1 cellular context compared by ENCODE assay signal in the genomic region with DNA sequence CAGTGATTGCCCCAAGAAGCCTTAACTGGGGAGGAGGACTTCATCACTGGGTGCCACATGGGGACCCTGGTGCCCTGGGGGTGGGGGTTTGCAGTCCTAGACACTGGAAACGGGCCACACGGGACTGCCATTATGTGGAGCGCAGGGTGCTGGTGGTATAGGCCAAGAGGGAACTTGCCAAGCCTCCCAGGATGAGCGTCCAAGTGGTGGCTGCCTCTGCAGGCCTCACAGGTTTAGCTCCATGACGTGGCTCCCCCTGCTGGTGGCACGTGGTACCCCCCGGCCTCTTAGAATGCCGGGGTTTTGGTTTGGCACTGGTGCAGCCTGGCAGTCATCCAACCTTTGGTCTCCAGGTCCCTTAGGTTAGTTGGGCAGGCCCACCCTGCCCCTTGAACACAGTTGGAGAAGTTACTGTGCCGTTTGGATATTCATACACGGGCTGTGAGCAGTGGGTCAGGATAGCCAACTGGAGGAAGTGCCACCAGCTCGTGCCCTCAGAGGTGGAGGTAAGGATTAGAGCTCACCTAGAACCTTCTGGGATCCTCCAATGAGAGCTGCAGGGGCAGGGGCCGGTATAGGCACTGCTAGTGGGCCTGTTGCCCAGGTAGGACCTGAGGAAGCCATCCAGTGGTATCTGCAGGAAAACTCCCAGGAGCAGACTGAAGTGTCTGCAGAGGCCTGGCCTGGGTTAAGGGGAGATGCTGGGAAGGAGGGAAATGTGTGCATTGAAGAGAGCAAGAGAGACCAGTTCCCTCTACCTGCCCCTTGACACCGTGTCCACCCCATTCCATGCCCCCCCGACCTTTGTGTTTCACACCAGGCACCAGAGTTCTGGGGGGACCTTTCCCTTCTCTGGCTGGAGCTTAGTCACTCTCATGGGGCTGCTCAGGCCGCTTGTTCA.
TF ChIP-seq lines count a peak whose summit lies in the region.

No MANE protein-coding gene starts in this region.

TF ChIP-seq in HepG2, 621 proteins besides CTCF, POLR2A, EP300 and RAD21 (continued from another document and continues in another):
- TF ChIP-seq, protein P1, sequence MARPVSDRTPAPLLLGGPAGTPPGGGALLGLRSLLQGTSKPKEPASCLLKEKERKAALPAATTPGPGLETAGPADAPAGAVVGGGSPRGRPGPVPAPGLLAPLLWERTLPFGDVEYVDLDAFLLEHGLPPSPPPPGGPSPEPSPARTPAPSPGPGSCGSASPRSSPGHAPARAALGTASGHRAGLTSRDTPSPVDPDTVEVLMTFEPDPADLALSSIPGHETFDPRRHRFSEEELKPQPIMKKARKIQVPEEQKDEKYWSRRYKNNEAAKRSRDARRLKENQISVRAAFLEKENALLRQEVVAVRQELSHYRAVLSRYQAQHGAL (CRISPR knock-in tag; IDR thresholded peaks at IDR 0.05; ENCODE audit: not compliant biosample characterization) = no peak
- peak; percentile 73; the same call in 1 of the 3 replicates for TF ChIP-seq MXI1 (IDR thresholded peaks at IDR 0.05; ENCODE audit: borderline replicate concordance, low read depth, low read length)
- TF ChIP-seq HMGA1 (CRISPR knock-in tag; conservative IDR thresholded peaks at IDR 0.05) = no peak
- TF ChIP-seq ZKSCAN8 (CRISPR knock-in tag; IDR thresholded peaks at IDR 0.05; ENCODE audit: borderline replicate concordance) = peak; percentile 47; the same call in 1 of the 2 replicates
- peak; percentile 69; the same call in 1 of the 2 replicates for TF ChIP-seq MXD4 (CRISPR knock-in tag; IDR thresholded peaks at IDR 0.05)
- TF ChIP-seq KLF6 (CRISPR knock-in tag; IDR thresholded peaks at IDR 0.05) = peak; percentile 61; the same call in 1 of the 2 replicates
- peak; percentile 41; the same call in 1 of the 2 replicates for TF ChIP-seq ZNF12 (CRISPR knock-in tag; IDR thresholded peaks at IDR 0.05)
- no peak for TF ChIP-seq ZSCAN12 (CRISPR knock-in tag; IDR thresholded peaks at IDR 0.05)
- TF ChIP-seq, protein P2, sequence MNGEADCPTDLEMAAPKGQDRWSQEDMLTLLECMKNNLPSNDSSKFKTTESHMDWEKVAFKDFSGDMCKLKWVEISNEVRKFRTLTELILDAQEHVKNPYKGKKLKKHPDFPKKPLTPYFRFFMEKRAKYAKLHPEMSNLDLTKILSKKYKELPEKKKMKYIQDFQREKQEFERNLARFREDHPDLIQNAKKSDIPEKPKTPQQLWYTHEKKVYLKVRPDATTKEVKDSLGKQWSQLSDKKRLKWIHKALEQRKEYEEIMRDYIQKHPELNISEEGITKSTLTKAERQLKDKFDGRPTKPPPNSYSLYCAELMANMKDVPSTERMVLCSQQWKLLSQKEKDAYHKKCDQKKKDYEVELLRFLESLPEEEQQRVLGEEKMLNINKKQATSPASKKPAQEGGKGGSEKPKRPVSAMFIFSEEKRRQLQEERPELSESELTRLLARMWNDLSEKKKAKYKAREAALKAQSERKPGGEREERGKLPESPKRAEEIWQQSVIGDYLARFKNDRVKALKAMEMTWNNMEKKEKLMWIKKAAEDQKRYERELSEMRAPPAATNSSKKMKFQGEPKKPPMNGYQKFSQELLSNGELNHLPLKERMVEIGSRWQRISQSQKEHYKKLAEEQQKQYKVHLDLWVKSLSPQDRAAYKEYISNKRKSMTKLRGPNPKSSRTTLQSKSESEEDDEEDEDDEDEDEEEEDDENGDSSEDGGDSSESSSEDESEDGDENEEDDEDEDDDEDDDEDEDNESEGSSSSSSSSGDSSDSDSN (CRISPR knock-in tag; IDR thresholded peaks at IDR 0.05) = peak; percentile 80
- TF ChIP-seq GATAD2A (CRISPR knock-in tag; IDR thresholded peaks at IDR 0.05) = peak; percentile 77
- peak; percentile 45; the same call in 1 of the 2 replicates for TF ChIP-seq BCL6 (CRISPR knock-in tag; IDR thresholded peaks at IDR 0.05)
- peak; percentile 73 for TF ChIP-seq CREB1 (IDR thresholded peaks at IDR 0.05)
- no peak for TF ChIP-seq CREB1 (CRISPR knock-in tag; IDR thresholded peaks at IDR 0.05)
- peak; percentile 79; the same call in 1 of the 2 replicates for TF ChIP-seq EED (CRISPR knock-in tag; IDR thresholded peaks at IDR 0.05)
- TF ChIP-seq POLR2AphosphoS2 (IDR thresholded peaks at IDR 0.05; ENCODE audit: low read depth, low read length) = peak; percentile 96
- peak; percentile 33 for TF ChIP-seq NFYC (CRISPR knock-in tag; IDR thresholded peaks at IDR 0.05)
- 0 out of 2 replicates have a peak, but pooled peaks have one; percentile 6 for TF ChIP-seq ZNF749 (CRISPR knock-in tag; IDR thresholded peaks at IDR 0.05; ENCODE audit: borderline replicate concordance)
- TF ChIP-seq, protein P3, sequence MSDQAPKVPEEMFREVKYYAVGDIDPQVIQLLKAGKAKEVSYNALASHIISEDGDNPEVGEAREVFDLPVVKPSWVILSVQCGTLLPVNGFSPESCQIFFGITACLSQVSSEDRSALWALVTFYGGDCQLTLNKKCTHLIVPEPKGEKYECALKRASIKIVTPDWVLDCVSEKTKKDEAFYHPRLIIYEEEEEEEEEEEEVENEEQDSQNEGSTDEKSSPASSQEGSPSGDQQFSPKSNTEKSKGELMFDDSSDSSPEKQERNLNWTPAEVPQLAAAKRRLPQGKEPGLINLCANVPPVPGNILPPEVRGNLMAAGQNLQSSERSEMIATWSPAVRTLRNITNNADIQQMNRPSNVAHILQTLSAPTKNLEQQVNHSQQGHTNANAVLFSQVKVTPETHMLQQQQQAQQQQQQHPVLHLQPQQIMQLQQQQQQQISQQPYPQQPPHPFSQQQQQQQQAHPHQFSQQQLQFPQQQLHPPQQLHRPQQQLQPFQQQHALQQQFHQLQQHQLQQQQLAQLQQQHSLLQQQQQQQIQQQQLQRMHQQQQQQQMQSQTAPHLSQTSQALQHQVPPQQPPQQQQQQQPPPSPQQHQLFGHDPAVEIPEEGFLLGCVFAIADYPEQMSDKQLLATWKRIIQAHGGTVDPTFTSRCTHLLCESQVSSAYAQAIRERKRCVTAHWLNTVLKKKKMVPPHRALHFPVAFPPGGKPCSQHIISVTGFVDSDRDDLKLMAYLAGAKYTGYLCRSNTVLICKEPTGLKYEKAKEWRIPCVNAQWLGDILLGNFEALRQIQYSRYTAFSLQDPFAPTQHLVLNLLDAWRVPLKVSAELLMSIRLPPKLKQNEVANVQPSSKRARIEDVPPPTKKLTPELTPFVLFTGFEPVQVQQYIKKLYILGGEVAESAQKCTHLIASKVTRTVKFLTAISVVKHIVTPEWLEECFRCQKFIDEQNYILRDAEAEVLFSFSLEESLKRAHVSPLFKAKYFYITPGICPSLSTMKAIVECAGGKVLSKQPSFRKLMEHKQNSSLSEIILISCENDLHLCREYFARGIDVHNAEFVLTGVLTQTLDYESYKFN (CRISPR knock-in tag; conservative IDR thresholded peaks at IDR 0.05) = 0 out of 2 replicates have a peak, but pooled peaks have one; percentile 7
- peak; percentile 91 for TF ChIP-seq HNRNPH1 (optimal IDR thresholded peaks at IDR 0.05; ENCODE audit: low read depth, low read length)
- TF ChIP-seq ZNF205 (CRISPR knock-in tag; IDR thresholded peaks at IDR 0.05) = peak; percentile 83
- TF ChIP-seq, protein P4, sequence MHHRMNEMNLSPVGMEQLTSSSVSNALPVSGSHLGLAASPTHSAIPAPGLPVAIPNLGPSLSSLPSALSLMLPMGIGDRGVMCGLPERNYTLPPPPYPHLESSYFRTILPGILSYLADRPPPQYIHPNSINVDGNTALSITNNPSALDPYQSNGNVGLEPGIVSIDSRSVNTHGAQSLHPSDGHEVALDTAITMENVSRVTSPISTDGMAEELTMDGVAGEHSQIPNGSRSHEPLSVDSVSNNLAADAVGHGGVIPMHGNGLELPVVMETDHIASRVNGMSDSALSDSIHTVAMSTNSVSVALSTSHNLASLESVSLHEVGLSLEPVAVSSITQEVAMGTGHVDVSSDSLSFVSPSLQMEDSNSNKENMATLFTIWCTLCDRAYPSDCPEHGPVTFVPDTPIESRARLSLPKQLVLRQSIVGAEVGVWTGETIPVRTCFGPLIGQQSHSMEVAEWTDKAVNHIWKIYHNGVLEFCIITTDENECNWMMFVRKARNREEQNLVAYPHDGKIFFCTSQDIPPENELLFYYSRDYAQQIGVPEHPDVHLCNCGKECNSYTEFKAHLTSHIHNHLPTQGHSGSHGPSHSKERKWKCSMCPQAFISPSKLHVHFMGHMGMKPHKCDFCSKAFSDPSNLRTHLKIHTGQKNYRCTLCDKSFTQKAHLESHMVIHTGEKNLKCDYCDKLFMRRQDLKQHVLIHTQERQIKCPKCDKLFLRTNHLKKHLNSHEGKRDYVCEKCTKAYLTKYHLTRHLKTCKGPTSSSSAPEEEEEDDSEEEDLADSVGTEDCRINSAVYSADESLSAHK (CRISPR knock-in tag; IDR thresholded peaks at IDR 0.05; ENCODE audit: borderline replicate concordance) = no peak
- no peak for TF ChIP-seq HOXA7 (CRISPR knock-in tag; IDR thresholded peaks at IDR 0.05)
- 0 out of 2 replicates have a peak, but pooled peaks have one; percentile 58 for TF ChIP-seq SRY (CRISPR knock-in tag; IDR thresholded peaks at IDR 0.05)
- TF ChIP-seq, protein P5, sequence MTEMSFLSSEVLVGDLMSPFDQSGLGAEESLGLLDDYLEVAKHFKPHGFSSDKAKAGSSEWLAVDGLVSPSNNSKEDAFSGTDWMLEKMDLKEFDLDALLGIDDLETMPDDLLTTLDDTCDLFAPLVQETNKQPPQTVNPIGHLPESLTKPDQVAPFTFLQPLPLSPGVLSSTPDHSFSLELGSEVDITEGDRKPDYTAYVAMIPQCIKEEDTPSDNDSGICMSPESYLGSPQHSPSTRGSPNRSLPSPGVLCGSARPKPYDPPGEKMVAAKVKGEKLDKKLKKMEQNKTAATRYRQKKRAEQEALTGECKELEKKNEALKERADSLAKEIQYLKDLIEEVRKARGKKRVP (CRISPR knock-in tag; IDR thresholded peaks at IDR 0.05) = peak in 1 of 2 experiments; percentile 63; a peak in 2 of 4 replicates
- TF ChIP-seq YEATS4 (CRISPR knock-in tag; IDR thresholded peaks at IDR 0.05; ENCODE audit: borderline replicate concordance) = 0 out of 2 replicates have a peak, but pooled peaks have one; percentile 22
- 0 out of 2 replicates have a peak, but pooled peaks have one; percentile 25 for TF ChIP-seq ZNF260 (CRISPR knock-in tag; IDR thresholded peaks at IDR 0.05; ENCODE audit: borderline replicate concordance, low read depth)
- TF ChIP-seq, protein P6, sequence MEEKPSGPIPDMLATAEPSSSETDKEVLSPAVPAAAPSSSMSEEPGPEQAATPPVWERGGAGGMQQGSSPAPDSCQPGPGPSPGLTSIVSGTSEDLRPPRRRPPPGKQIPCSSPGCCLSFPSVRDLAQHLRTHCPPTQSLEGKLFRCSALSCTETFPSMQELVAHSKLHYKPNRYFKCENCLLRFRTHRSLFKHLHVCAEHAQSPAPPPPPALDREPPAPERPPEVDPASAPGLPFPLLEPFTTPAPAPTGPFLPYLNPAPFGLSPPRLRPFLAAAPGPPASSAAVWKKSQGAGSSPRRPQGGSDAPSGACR (CRISPR knock-in tag; IDR thresholded peaks at IDR 0.05) = 0 out of 2 replicates have a peak, but pooled peaks have one; percentile 48
- TF ChIP-seq, protein P7, sequence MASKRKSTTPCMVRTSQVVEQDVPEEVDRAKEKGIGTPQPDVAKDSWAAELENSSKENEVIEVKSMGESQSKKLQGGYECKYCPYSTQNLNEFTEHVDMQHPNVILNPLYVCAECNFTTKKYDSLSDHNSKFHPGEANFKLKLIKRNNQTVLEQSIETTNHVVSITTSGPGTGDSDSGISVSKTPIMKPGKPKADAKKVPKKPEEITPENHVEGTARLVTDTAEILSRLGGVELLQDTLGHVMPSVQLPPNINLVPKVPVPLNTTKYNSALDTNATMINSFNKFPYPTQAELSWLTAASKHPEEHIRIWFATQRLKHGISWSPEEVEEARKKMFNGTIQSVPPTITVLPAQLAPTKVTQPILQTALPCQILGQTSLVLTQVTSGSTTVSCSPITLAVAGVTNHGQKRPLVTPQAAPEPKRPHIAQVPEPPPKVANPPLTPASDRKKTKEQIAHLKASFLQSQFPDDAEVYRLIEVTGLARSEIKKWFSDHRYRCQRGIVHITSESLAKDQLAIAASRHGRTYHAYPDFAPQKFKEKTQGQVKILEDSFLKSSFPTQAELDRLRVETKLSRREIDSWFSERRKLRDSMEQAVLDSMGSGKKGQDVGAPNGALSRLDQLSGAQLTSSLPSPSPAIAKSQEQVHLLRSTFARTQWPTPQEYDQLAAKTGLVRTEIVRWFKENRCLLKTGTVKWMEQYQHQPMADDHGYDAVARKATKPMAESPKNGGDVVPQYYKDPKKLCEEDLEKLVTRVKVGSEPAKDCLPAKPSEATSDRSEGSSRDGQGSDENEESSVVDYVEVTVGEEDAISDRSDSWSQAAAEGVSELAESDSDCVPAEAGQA (IDR thresholded peaks at IDR 0.05; ENCODE audit: low read depth) = peak; percentile 14; the same call in 1 of the 2 replicates
- TF ChIP-seq, protein P7 (CRISPR knock-in tag; IDR thresholded peaks at IDR 0.05; ENCODE audit: borderline replicate concordance) = no peak
